In genomic region chr20:62159052-62159451, GRCh38 we compare ENCODE assay signal across 24 cellular contexts.
"Had no signal": no experiment of that assay in that cellular context is flagged by ENCODE, and none has a peak within 500 bp of the region (broad histone marks: within the 10 kb centered on the region; RNA-seq: fewer than 3 reads in every experiment).

No MANE protein-coding gene starts in this region.

- DNase-seq: activated CD4-positive, alpha-beta memory T cell treated with anti-CD3 and anti-CD28 coated beads, Interleukin-2, amount 10 ng/mL, durations not matched to agents 7 days and 5 days; activated CD4-positive, alpha-beta T cell treated with anti-CD3 and anti-CD28 coated beads for 1 hour; activated CD8-positive, alpha-beta memory T cell treated with anti-CD3 and anti-CD28 coated beads, Interleukin-2, amount 50 U/mL, for 48 hours; activated gamma-delta T cell treated with Interleukin-2 at 50 U/mL for 16 hours; activated naive CD4-positive, alpha-beta T cell treated with anti-CD3 and anti-CD28 coated beads, Interleukin-2, amount 50 U/mL, for 16 hours; amniotic stem cell; brain microvascular endothelial cell; foreskin fibroblast; head of caudate nucleus; hippocampal formation; left cardiac atrium; naive B cell; nephron progenitor cell; pancreas; stimulated activated CD4-positive, alpha-beta T cell treated with anti-CD3 and anti-CD28 coated beads, Interleukin-1b, Interleukin-23, amount 100 ng/mL, for 48 hours; stimulated activated CD4-positive, alpha-beta T cell treated with anti-CD3 and anti-CD28 coated beads, Interleukin-4, amount 100 ng/mL, for 4 hours; stimulated activated CD8-positive, alpha-beta memory T cell treated with anti-CD3 and anti-CD28 coated beads, Interleukin-4, amount 100 ng/mL, for 48 hours; stimulated activated naive CD4-positive, alpha-beta T cell; tibial artery; upper lobe of right lung had no signal

- ATAC-seq: left cardiac atrium, pancreas, upper lobe of right lung, WTC11 had no signal

- H3K27me3 ChIP-seq: brain microvascular endothelial cell, pancreas, suprapubic skin, tibial artery, upper lobe of right lung had no signal

- H3K4me2 ChIP-seq: smooth muscle cell had no signal

- H3K27ac ChIP-seq: brain microvascular endothelial cell, pancreas, prostate gland, suprapubic skin, tibial artery, upper lobe of right lung had no signal

- H3K4me1 ChIP-seq: pancreas, prostate gland had no signal

- H3K4me3 ChIP-seq: pancreas, prostate gland, smooth muscle cell, suprapubic skin, tibial artery, upper lobe of right lung had no signal

- H3K9me3 ChIP-seq: pancreas, prostate gland, suprapubic skin, tibial artery, upper lobe of right lung had no signal
